ENCODE assay signal across 20 cellular contexts in the genomic region with DNA sequence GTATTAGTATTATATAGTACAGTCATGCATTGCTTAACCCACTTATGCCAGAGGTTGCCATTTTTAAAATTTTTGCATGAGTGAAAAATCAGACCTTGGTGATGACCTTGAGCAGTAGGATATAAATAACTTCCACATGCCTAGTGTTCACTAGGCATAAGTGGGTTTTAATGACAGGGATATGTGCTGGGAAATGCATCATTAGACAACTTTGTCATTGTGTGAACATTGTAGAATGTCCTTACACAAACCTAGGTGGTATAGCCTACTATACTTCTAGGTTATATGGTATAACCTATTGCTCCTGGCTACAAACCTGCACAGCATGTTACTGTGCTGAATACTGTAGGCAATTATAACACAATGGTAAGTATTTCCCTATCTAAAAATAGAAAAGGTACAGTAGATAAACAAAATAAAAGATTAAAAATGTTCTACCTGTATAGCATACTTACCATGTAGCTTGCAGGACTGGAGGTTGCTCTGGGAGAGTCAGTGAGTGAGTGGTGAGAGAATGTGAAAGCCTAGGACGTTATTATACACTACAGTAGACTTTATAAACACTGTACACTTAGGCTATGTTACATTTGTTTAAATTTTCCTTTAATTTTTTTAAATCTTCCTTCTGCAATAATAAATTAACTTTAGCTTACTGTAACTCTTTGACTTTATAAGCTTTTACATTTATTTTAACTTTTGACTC.
DNase-seq lines count a peak whose midpoint lies in the region; ATAC-seq and TF ChIP-seq lines count a peak whose summit lies in the region.
"Had no signal": no experiment of that assay in that cellular context is flagged by ENCODE, and none has a peak within 500 bp of the region (broad histone marks: within the 10 kb centered on the region; RNA-seq: fewer than 3 reads in every experiment).

No MANE protein-coding gene starts in this region.

- H2BK5ac ChIP-seq in IMR-90 (ENCODE audit: low read depth, low read length, poor library complexity, severe bottlenecking), result no peak overlapping the region

- H4K20me1 ChIP-seq in IMR-90 (ENCODE audit: insufficient read depth, low read length), result no peaks in the 10 kb centered on the region
- H4K20me1 ChIP-seq: BLaER1 treated with 17β-estradiol and CSF1 and Interleukin-3, amounts not matched to agents 10 nM and 100 nM had no signal

- in situ Hi-C loops in IMR-90 (cut with MboI; ENCODE audit: low sequenced_read_pairs), result no loop called here

- H3K23ac ChIP-seq in IMR-90 (ENCODE audit: low read depth, low read length), result no peak overlapping the region

- no TSS peak for BruUV-seq in IMR-90 (replicated peaks; lab: Mats Ljungman, UMichigan)

- H2BK120ac ChIP-seq in IMR-90 (ENCODE audit: low read depth, low read length), result no peak overlapping the region

- no peak overlapping the region for H2AFZ ChIP-seq in IMR-90 (replicated peaks; ENCODE audit: low read length, poor library complexity)
- H2AFZ ChIP-seq: GM23338 had no signal

- no peaks in the 10 kb centered on the region for H3K9me3 ChIP-seq in IMR-90 (ENCODE audit: control insufficient read depth, insufficient read depth, low read length)
- H3K9me3 ChIP-seq in heart right ventricle, result no peaks in the 10 kb centered on the region
- H3K9me3 ChIP-seq in testis, result no peaks in the 10 kb centered on the region
- H3K9me3 ChIP-seq: BE2C; BLaER1 treated with 17β-estradiol and CSF1 and Interleukin-3, amounts not matched to agents 10 nM and 100 nM had no signal

- peak; percentile 5 for DNase-seq in NCI-H2227 (lab: John Stamatoyannopoulos, UW; ENCODE audit: unreplicated experiment)
- DNase-seq in NCI-H2227 treated with DMSO at 0.1 percent for 48 hours (lab: John Stamatoyannopoulos, UW), result no peak
- peak; percentile 7 for DNase-seq in IMR-90
- no peak for DNase-seq in heart right ventricle
- DNase-seq in left ventricle myocardium superior, result no peak
- DNase-seq in activated CD4-positive, alpha-beta T cell treated with anti-CD3 and anti-CD28 coated beads for 1 hour, result no peak
- no peak for DNase-seq in AG08395 (ENCODE audit: low spot score)
- no peak for DNase-seq in testis
- DNase-seq: AML-193; BE2C; CD4-positive, alpha-beta T cell; CD8-positive, alpha-beta memory T cell; DMS53; DMS79 treated with DMSO at 0.1 percent for 48 hours; GF-D8; H9 had no signal

- H3K4ac ChIP-seq in IMR-90 (ENCODE audit: low read depth, low read length), result no peak overlapping the region

- dilution Hi-C loops in IMR-90 (cut with HindIII; ENCODE audit: low sequenced_read_pairs, unreplicated experiment), result no loop called here

- intact Hi-C loops in IMR-90 (cut with micrococcal nuclease), result no loop called here
- intact Hi-C loops in heart right ventricle (cut with DNase I), result no loop called here
- intact Hi-C loops in left ventricle myocardium superior (cut with micrococcal nuclease), result no loop called here
- intact Hi-C loops in testis (cut with DNase I; ENCODE audit: low total_unique reads), result no loop called here

- H4K91ac ChIP-seq in IMR-90 (ENCODE audit: insufficient read depth, low read depth, low read length), result no peak overlapping the region

- no peak overlapping the region for H2BK15ac ChIP-seq in IMR-90 (ENCODE audit: low read depth, low read length)

- no CpG with 5 or more reads among the region's 1 CpG for WGBS in IMR-90 (ENCODE audit: extremely low coverage in 2 of 2, insufficient read length in 1 of 2), 2 experiments
- 47 to 69% methylated on average over 1 of the region's 1 CpG for WGBS in heart right ventricle, 2 donors
- WGBS in testis, 2 donors, result 82 to 89% methylated on average over 1 of the region's 1 CpG

- no peak overlapping the region for H2AK5ac ChIP-seq in IMR-90 (ENCODE audit: low read depth, low read length)

- no peak overlapping the region for H2BK20ac ChIP-seq in IMR-90 (ENCODE audit: low read depth, low read length)

- no peak overlapping the region for H3K18ac ChIP-seq in IMR-90 (ENCODE audit: low read depth, low read length)

- H3K9me1 ChIP-seq in IMR-90 (ENCODE audit: insufficient read depth, low read length), result no peaks in the 10 kb centered on the region

- no peak for TF ChIP-seq RAD21 in IMR-90 (IDR thresholded peaks at IDR 0.05; ENCODE audit: low read length)

- TF ChIP-seq CTCF in IMR-90 (conservative IDR thresholded peaks at IDR 0.05; ENCODE audit: low read depth, low read length) (no peak), heart right ventricle (IDR thresholded peaks at IDR 0.05) (no peak), testis (IDR thresholded peaks at IDR 0.05) (no peak)

- H3K4me1 ChIP-seq in IMR-90 (ENCODE audit: control insufficient read depth, insufficient read depth, low read length), result no peaks in the 10 kb centered on the region
- peaks cover 0 to 11% (median 0%) of the 10 kb centered on the region in 9 donors for H3K4me1 ChIP-seq in heart right ventricle
- H3K4me1 ChIP-seq in testis, result no peaks in the 10 kb centered on the region
- H3K4me1 ChIP-seq: BE2C; BLaER1 treated with 17β-estradiol and CSF1 and Interleukin-3, amounts not matched to agents 10 nM and 100 nM had no signal

- no peak overlapping the region for H4K5ac ChIP-seq in IMR-90 (ENCODE audit: low read depth, low read length)

- H3K27me3 ChIP-seq in IMR-90 (ENCODE audit: control insufficient read depth, insufficient read depth, low read length) (no peaks in the 10 kb centered on the region; the same call in 1 of the 2 replicates), heart right ventricle (no peaks in the 10 kb centered on the region), testis (no peaks in the 10 kb centered on the region)
- H3K27me3 ChIP-seq: BE2C; BLaER1 treated with 17β-estradiol and CSF1 and Interleukin-3, amounts not matched to agents 10 nM and 100 nM had no signal

- H3K14ac ChIP-seq in IMR-90 (replicated peaks; ENCODE audit: low read depth, low read length), result no peak overlapping the region

- H3K56ac ChIP-seq in IMR-90 (ENCODE audit: extremely low read depth, insufficient read depth, low read length), result no peak overlapping the region

- CTCF ChIA-PET in IMR-90 (lab: Yijun Ruan, JAX), result interaction anchor here (0.6 to 0.7 kb wide), 2 partner anchors 340 to 1112 kb away, joined by 3 to 5 read pairs; no protein-coding TSS in a partner anchor

- H3K36me3 ChIP-seq in IMR-90 (ENCODE audit: control insufficient read depth, insufficient read depth, low read length) (no peaks in the 10 kb centered on the region), heart right ventricle (peaks cover 0 to 57% (median 9%) of the 10 kb centered on the region in 9 donors), testis (ENCODE audit: low read depth, missing control alignments) (no peaks in the 10 kb centered on the region)
- H3K36me3 ChIP-seq: BLaER1 treated with 17β-estradiol and CSF1 and Interleukin-3, amounts not matched to agents 10 nM and 100 nM had no signal

- H3K4me3 ChIP-seq in IMR-90 (ENCODE audit: insufficient read depth, low read depth, low read length), result no peak overlapping the region
- H3K4me3 ChIP-seq in heart right ventricle, result no peak overlapping the region
- H3K4me3 ChIP-seq in testis, result no peak overlapping the region
- H3K4me3 ChIP-seq: BLaER1 treated with 17β-estradiol and CSF1 and Interleukin-3, amounts not matched to agents 10 nM and 100 nM; GM23338 had no signal

- H3K4me2 ChIP-seq in IMR-90 (ENCODE audit: low read depth, low read length), result no peak overlapping the region
- H3K4me2 ChIP-seq: BLaER1 treated with 17β-estradiol and CSF1 and Interleukin-3, amounts not matched to agents 10 nM and 100 nM; GM23338 had no signal

- TF ChIP-seq POLR2A in IMR-90 (IDR thresholded peaks at IDR 0.05; ENCODE audit: low read depth, low read length) (no peak), testis (IDR thresholded peaks at IDR 0.05) (no peak)

- peak; percentile 80 for ATAC-seq in IMR-90 (ENCODE audit: low read depth)
- peak in 6 of 8 donors; percentile 31 to 79 (median 62) for ATAC-seq in heart right ventricle
- ATAC-seq in left ventricle myocardium superior, result peak; percentile 79
- ATAC-seq: GM23338, HCT116 had no signal

- POLR2A ChIA-PET in IMR-90 (lab: Charles Lee; ENCODE audit: unreplicated experiment), result no interaction called here

- H2AK9ac ChIP-seq in IMR-90 (replicated peaks; ENCODE audit: low read depth, low read length, poor library complexity), result no peak overlapping the region

- no peak overlapping the region for H3K9ac ChIP-seq in IMR-90 (ENCODE audit: low read depth, low read length)
- H3K9ac ChIP-seq: BLaER1 treated with 17β-estradiol and CSF1 and Interleukin-3, amounts not matched to agents 10 nM and 100 nM had no signal

- H3K27ac ChIP-seq in IMR-90 (ENCODE audit: insufficient read depth, low read length), result no peak overlapping the region
- H3K27ac ChIP-seq in heart right ventricle, result peak overlapping the region in 4 of 10 donors; percentile 11 to 41 (median 22)
- H3K27ac ChIP-seq in testis, result no peak overlapping the region
- H3K27ac ChIP-seq: 22Rv1; BLaER1 treated with 17β-estradiol and CSF1 and Interleukin-3, amounts not matched to agents 10 nM and 100 nM had no signal

- H4K8ac ChIP-seq in IMR-90 (ENCODE audit: low read depth in 2 of 2, low read length in 2 of 2), result no peak overlapping the region

- no peaks in the 10 kb centered on the region for H3K79me1 ChIP-seq in IMR-90 (ENCODE audit: low read depth in 1 of 2, low read length in 2 of 2)

TF ChIP-seq in IMR-90, 13 proteins besides CTCF, POLR2A, EP300 and RAD21 (continues in another document):
- no peak for TF ChIP-seq RFX5 (IDR thresholded peaks at IDR 0.05; ENCODE audit: low read depth, low read length)
- no peak for TF ChIP-seq MXI1 (IDR thresholded peaks at IDR 0.05; ENCODE audit: borderline replicate concordance, low read depth, low read length)
- TF ChIP-seq FOS (IDR thresholded peaks at IDR 0.05; ENCODE audit: low read depth, low read length), result no peak
- no peak for TF ChIP-seq RCOR1 (IDR thresholded peaks at IDR 0.05; ENCODE audit: insufficient replicate concordance, low read length)
- TF ChIP-seq, protein P1, sequence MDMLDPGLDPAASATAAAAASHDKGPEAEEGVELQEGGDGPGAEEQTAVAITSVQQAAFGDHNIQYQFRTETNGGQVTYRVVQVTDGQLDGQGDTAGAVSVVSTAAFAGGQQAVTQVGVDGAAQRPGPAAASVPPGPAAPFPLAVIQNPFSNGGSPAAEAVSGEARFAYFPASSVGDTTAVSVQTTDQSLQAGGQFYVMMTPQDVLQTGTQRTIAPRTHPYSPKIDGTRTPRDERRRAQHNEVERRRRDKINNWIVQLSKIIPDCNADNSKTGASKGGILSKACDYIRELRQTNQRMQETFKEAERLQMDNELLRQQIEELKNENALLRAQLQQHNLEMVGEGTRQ (IDR thresholded peaks at IDR 0.05; ENCODE audit: low read depth, low read length), result no peak
- no peak for TF ChIP-seq MAFK (IDR thresholded peaks at IDR 0.05; ENCODE audit: low read depth, low read length)

Comparison
In these comparisons a context has a peak if more than half of its experiments do, and no peak if none do; other contexts are left out.
1. DNase-seq: peak in NCI-H2227 (single experiment) and IMR-90 (single experiment); none in NCI-H2227 treated with DMSO at 0.1 percent for 48 hours (single experiment), heart right ventricle (0 of 2), left ventricle myocardium superior (single experiment), activated CD4-positive, alpha-beta T cell treated with anti-CD3 and anti-CD28 coated beads for 1 hour (single experiment), AG08395 (single experiment) and testis (single experiment).
2. Peak in every context shown above with its lines, with median percentiles within 50 percentile points of each other: ATAC-seq.